Comparison of ENCODE assay signal across 8 cellular contexts in genomic region chr2:98757904-98758421, GRCh38. TPM values are rescaled to one million over a fixed set of nuclear protein-coding genes. Genes with fewer than 3 reads are reported as not detected.
DNase-seq lines count a peak whose midpoint lies in the region; ATAC-seq, FAIRE-seq and TF ChIP-seq lines count a peak whose summit lies in the region.

No MANE protein-coding gene starts in this region.

- no peaks in the 10 kb centered on the region for H3K79me2 ChIP-seq in PC-3 (ENCODE audit: low read length)

- H3K9ac ChIP-seq in PC-3 (ENCODE audit: low read length) = no peak overlapping the region

- POLR2A ChIA-PET in PC-3 (lab: Charles Lee; ENCODE audit: unreplicated experiment) = interaction anchor here (0.6 to 0.7 kb wide), 2 partner anchors 35 to 109 kb away, joined by 3 to 4 read pairs; no protein-coding TSS in a partner anchor

- ATAC-seq in GM18868 (IDR thresholded peaks at IDR 0.05; ENCODE audit: unreplicated experiment) (peak; percentile 85), HG03103 (IDR thresholded peaks at IDR 0.05; ENCODE audit: low read depth, unreplicated experiment) (peak; percentile 84), PC-3 (peak; percentile 97), heart right ventricle (peak; percentile 93 to 97 (median 96))
- peak; percentile 58 to 83 for ATAC-seq in activated naive CD4-positive, alpha-beta T cell treated with anti-CD3 and anti-CD28 coated beads, Interleukin-2, amount 50 U/mL, for 72 hours

- H3K36me3 ChIP-seq in PC-3 (ENCODE audit: low read depth, low read length) = no peaks in the 10 kb centered on the region
- H3K36me3 ChIP-seq in heart right ventricle = no peaks in the 10 kb centered on the region

- H3K4me1 ChIP-seq in PC-3 (ENCODE audit: insufficient read depth, low read length) (peaks cover 24% of the 10 kb centered on the region), heart right ventricle (peaks cover 0 to 71% (median 18%) of the 10 kb centered on the region in 9 donors)

- FAIRE-seq in D721Med (lab: Jason Lieb, UNC) = no peak

- intact Hi-C loops in PC-3 (cut with micrococcal nuclease) (loop anchor here (1.0 kb wide), 2 partner anchors 22 to 45 kb away; no protein-coding TSS in a partner anchor), heart right ventricle (cut with DNase I) (loop anchor here in 2 of 10 donors (1.0 to 2.0 kb wide), 2 partner anchors 64 to 75 kb away; no protein-coding TSS in a partner anchor)

- H3K27ac ChIP-seq in PC-3 (ENCODE audit: low read length) (peak overlapping the region; percentile 65), heart right ventricle (peak overlapping the region in 8 of 10 donors; percentile 2 to 85 (median 38))

- no peak; the same call in 1 of the 2 replicates for TF ChIP-seq CTCF in PC-3 (conservative IDR thresholded peaks at IDR 0.05; ENCODE audit: low read depth, low read length)
- TF ChIP-seq CTCF in heart right ventricle (IDR thresholded peaks at IDR 0.05) = peak in 3 of 9 donors; percentile 18 to 29 (median 20)
- no peak for TF ChIP-seq CTCF in D721Med (IDR thresholded peaks at IDR 0.05; ENCODE audit: insufficient read depth, missing control alignments)

- in situ Hi-C loops in ACHN (cut with HindIII; ENCODE audit: low pct_ligation_motif_present, low pct_unique_long_range_greater_than_20kb, low sequenced_read_pairs) = no loop called here

- H3K4me3 ChIP-seq in PC-3 (ENCODE audit: low read length) = peak overlapping the region; percentile 37
- H3K4me3 ChIP-seq in heart right ventricle = no peak overlapping the region

- peaks cover 0 to 9% of the 10 kb centered on the region in 2 donors for H3K9me3 Mint-ChIP-seq in activated naive CD4-positive, alpha-beta T cell treated with anti-CD3 and anti-CD28 coated beads, Interleukin-2, amount 50 U/mL, for 72 hours

- H3K27me3 ChIP-seq in PC-3 (ENCODE audit: low read length) = no peaks in the 10 kb centered on the region
- no peaks in the 10 kb centered on the region for H3K27me3 ChIP-seq in heart right ventricle

- no peaks in the 10 kb centered on the region for H3F3A ChIP-seq in PC-3 (ENCODE audit: low read length, unreplicated experiment)

- peaks cover 0 to 11% of the 10 kb centered on the region in 2 donors for H3K36me3 Mint-ChIP-seq in activated naive CD4-positive, alpha-beta T cell treated with anti-CD3 and anti-CD28 coated beads, Interleukin-2, amount 50 U/mL, for 72 hours

- no peaks in the 10 kb centered on the region for H3K9me3 ChIP-seq in PC-3 (ENCODE audit: low read length)
- H3K9me3 ChIP-seq in heart right ventricle = no peaks in the 10 kb centered on the region

- CTCF ChIA-PET in PC-3 (lab: Charles Lee) = interaction anchor here (0.6 to 0.9 kb wide), 3 partner anchors 62 to 137 kb away, joined by 3 to 4 read pairs (median 4); no protein-coding TSS in a partner anchor

- peak overlapping the region; percentile 74 for H3K4me2 ChIP-seq in PC-3 (ENCODE audit: low read length)

- no peaks in the 10 kb centered on the region for H3K9me2 ChIP-seq in PC-3 (replicated peaks; ENCODE audit: low read length)

- BruUV-seq in PC-3 (replicated peaks; lab: Mats Ljungman, UMichigan) = no TSS peak

- H3K27ac Mint-ChIP-seq in activated naive CD4-positive, alpha-beta T cell treated with anti-CD3 and anti-CD28 coated beads, Interleukin-2, amount 50 U/mL, for 72 hours = peak overlapping the region; percentile 72 to 79

- H4K20me1 ChIP-seq in PC-3 (ENCODE audit: low read length) = no peaks in the 10 kb centered on the region

- WGBS in heart right ventricle, 2 donors = 38 to 52% methylated on average over 9 of the region's 9 CpGs

- DNase-seq in ACHN (peak; percentile 86), PC-3 (peak; percentile 98), heart right ventricle (peak; percentile 43 to 74), D721Med (ENCODE audit: insufficient read length, low spot score) (no peak)
- no peak for DNase-seq in activated naive CD4-positive, alpha-beta T cell treated with anti-CD3 and anti-CD28 coated beads, Interleukin-2, amount 50 U/mL, for 72 hours (ENCODE audit: low spot score in 2 of 2)
- peak; percentile 29 to 48 for DNase-seq in stimulated activated CD4-positive, alpha-beta T cell treated with anti-CD3 and anti-CD28 coated beads, Interleukin-2, amount 100 ng/mL, for 24 hours

- H2AFZ ChIP-seq in PC-3 (ENCODE audit: low read length) = peak overlapping the region; percentile 72

RNA-seq across cellular contexts. Expression of gene MGAT4A, which starts 27.0 kb away (rescaled TPM):
- total RNA-seq in PC-3 (2014; rRNA removed) = 1.7 and 6.1 TPM in 2 replicates
- total RNA-seq in activated naive CD4-positive, alpha-beta T cell treated with anti-CD3 and anti-CD28 coated beads, Interleukin-2, amount 50 U/mL, for 72 hours = 10 to 100 TPM; 59.1 to 95.6 TPM
- total RNA-seq in heart right ventricle = 10 to 100 TPM; 17.7 to 33.0 (median 18.7) TPM
- 1 to 10 TPM; 4.6 to 7.2 TPM for polyA plus RNA-seq in heart right ventricle

Comparison
In these comparisons a context has a peak if more than half of its experiments do, and no peak if none do; other contexts are left out.
1. DNase-seq: peak in ACHN (single experiment), PC-3 (single experiment), heart right ventricle (2 of 2) and stimulated activated CD4-positive, alpha-beta T cell treated with anti-CD3 and anti-CD28 coated beads, Interleukin-2, amount 100 ng/mL, for 24 hours (2 of 2); none in activated naive CD4-positive, alpha-beta T cell treated with anti-CD3 and anti-CD28 coated beads, Interleukin-2, amount 50 U/mL, for 72 hours (0 of 2) and D721Med (single experiment).
2. Peak in every context shown above with its lines, with median percentiles within 50 percentile points of each other: ATAC-seq.